In genomic region chr1:920008-920407, GRCh38 we compare ENCODE assay signal across 16 cellular contexts. TPM values are rescaled to one million over a fixed set of nuclear protein-coding genes. Genes with fewer than 3 reads are reported as not detected.
DNase-seq lines count a peak whose midpoint lies in the region; ATAC-seq and TF ChIP-seq lines count a peak whose summit lies in the region.
"Had no signal": no experiment of that assay in that cellular context is flagged by ENCODE, and none has a peak within 500 bp of the region (broad histone marks: within the 10 kb centered on the region; RNA-seq: fewer than 3 reads in every experiment).

No MANE protein-coding gene starts in this region.

- ATAC-seq in Right ventricle myocardium inferior (no peak), PC-3 (no peak)
- ATAC-seq: psoas muscle had no signal

- H2BK15ac ChIP-seq in neuronal stem cell (ENCODE audit: low read length) = peak overlapping the region; percentile 99

- peaks cover 2% of the 10 kb centered on the region for H3K79me1 ChIP-seq in neuronal stem cell (ENCODE audit: low read depth, low read length)

- peak overlapping the region; percentile 49 for H3K14ac ChIP-seq in neuronal stem cell (ENCODE audit: low read length)

- no peaks in the 10 kb centered on the region for H3K9me2 ChIP-seq in PC-3 (replicated peaks; ENCODE audit: low read length)

- peak overlapping the region; percentile 94 for H3K23ac ChIP-seq in neuronal stem cell (ENCODE audit: low read depth, low read length, poor library complexity)

- peak overlapping the region; percentile 66 for H3K18ac ChIP-seq in neuronal stem cell (ENCODE audit: low read length)

- H3K27me3 ChIP-seq in left ventricle myocardium inferior (ENCODE audit: low read depth) (peaks cover 100% of the 10 kb centered on the region), PC-3 (ENCODE audit: low read length) (peaks cover 85% of the 10 kb centered on the region), neuronal stem cell (ENCODE audit: control insufficient read depth in 3 of 3, insufficient read depth in 3 of 3, low read depth in 1 of 3, low read length in 3 of 3) (peaks cover 23 to 93% (median 77%) of the 10 kb centered on the region in 3 experiments)

- no peaks in the 10 kb centered on the region for H3F3A ChIP-seq in PC-3 (ENCODE audit: low read length, unreplicated experiment)

- CTCF ChIA-PET in PC-3 (lab: Charles Lee) = no interaction called here

- peak overlapping the region; percentile 99 for H2BK12ac ChIP-seq in neuronal stem cell (ENCODE audit: low read length)

- intact Hi-C loops in Right ventricle myocardium inferior (cut with DNase I) = no loop called here
- intact Hi-C loops in left ventricle myocardium inferior (cut with micrococcal nuclease) = no loop called here
- intact Hi-C loops in PC-3 (cut with micrococcal nuclease) = loop anchor here (2.0 kb wide), 1 partner anchor 19 kb away; no protein-coding TSS in a partner anchor

- POLR2A ChIA-PET in PC-3 (lab: Charles Lee; ENCODE audit: unreplicated experiment) = no interaction called here

- no peaks in the 10 kb centered on the region for H3K79me2 ChIP-seq in PC-3 (ENCODE audit: low read length)
- H3K79me2 ChIP-seq: hepatocyte had no signal

- H3K36me3 ChIP-seq in left ventricle myocardium inferior = no peaks in the 10 kb centered on the region
- no peaks in the 10 kb centered on the region for H3K36me3 ChIP-seq in PC-3 (ENCODE audit: low read depth, low read length)
- peaks cover 0 to 2% of the 10 kb centered on the region in 2 donors for H3K36me3 ChIP-seq in neuronal stem cell (replicated peaks in 1 of 2; ENCODE audit: control insufficient read depth in 2 of 2, insufficient read depth in 2 of 2, low read length in 2 of 2)
- H3K36me3 ChIP-seq: suprapubic skin had no signal

- no TSS peak for BruUV-seq in PC-3 (replicated peaks; lab: Mats Ljungman, UMichigan)

- peak overlapping the region; percentile 77 for H2BK5ac ChIP-seq in neuronal stem cell (ENCODE audit: low read length)

- no peak overlapping the region for H4K91ac ChIP-seq in neuronal stem cell (ENCODE audit: low read depth, low read length, poor library complexity)

- H4K8ac ChIP-seq in neuronal stem cell (ENCODE audit: low read depth, low read length) = peak overlapping the region; percentile 7

- H3K4ac ChIP-seq in neuronal stem cell (ENCODE audit: low read length) = no peak overlapping the region

- H3K9me3 ChIP-seq in left ventricle myocardium inferior (replicated peaks) = no peaks in the 10 kb centered on the region
- H3K9me3 ChIP-seq in PC-3 (ENCODE audit: low read length) = no peaks in the 10 kb centered on the region
- H3K9me3 ChIP-seq in neuronal stem cell (replicated peaks in 1 of 2; ENCODE audit: control insufficient read depth in 2 of 2, insufficient read depth in 1 of 2, low read depth in 1 of 2, low read length in 2 of 2) = peaks cover 0 to 4% of the 10 kb centered on the region in 2 donors
- H3K9me3 ChIP-seq: Caco-2, psoas muscle, suprapubic skin had no signal

- DNase-seq in Right ventricle myocardium inferior (ENCODE audit: missing footprints) (peak; percentile 50), left ventricle myocardium inferior (no peak), PC-3 (no peak), neuronal stem cell (ENCODE audit: low spot score) (no peak), Kasumi-1 (lab: John Stamatoyannopoulos, UW) (no peak), medulla oblongata (ENCODE audit: extremely low spot score) (no peak)
- DNase-seq: activated CD4-positive, alpha-beta memory T cell treated with anti-CD3 and anti-CD28 coated beads for 36 hours; activated naive CD4-positive, alpha-beta T cell treated with anti-CD3 and anti-CD28 coated beads, Interleukin-2, amount 10 ng/mL, durations not matched to agents 7 days and 5 days; activated T-cell treated with anti-CD3 and anti-CD28 coated beads, Interleukin-2, amount 50 U/mL, for 1 hour; Caco-2; HFFc6; NCI-H187 treated with DMSO at 0.1 percent for 48 hours had no signal

- H3K4me3 ChIP-seq in left ventricle myocardium inferior (no peak overlapping the region), PC-3 (ENCODE audit: low read length) (no peak overlapping the region), neuronal stem cell (ENCODE audit: low read length in 2 of 2) (no peak overlapping the region)
- H3K4me3 ChIP-seq: hepatocyte, psoas muscle, suprapubic skin had no signal

- H3K4me1 ChIP-seq in left ventricle myocardium inferior (peaks cover 47% of the 10 kb centered on the region), PC-3 (ENCODE audit: insufficient read depth, low read length) (peaks cover 10% of the 10 kb centered on the region), neuronal stem cell (ENCODE audit: control insufficient read depth in 2 of 2, insufficient read depth in 1 of 2, low read depth in 1 of 2, low read length in 2 of 2) (peaks cover 20 to 36% of the 10 kb centered on the region in 2 donors)

- H2AFZ ChIP-seq in PC-3 (ENCODE audit: low read length) (no peak overlapping the region), neuronal stem cell (ENCODE audit: low read length) (no peak overlapping the region)
- H2AFZ ChIP-seq: hepatocyte had no signal

- H3K9ac ChIP-seq in PC-3 (ENCODE audit: low read length) = no peak overlapping the region
- H3K9ac ChIP-seq in neuronal stem cell (ENCODE audit: low read depth, low read length, poor library complexity) = peak overlapping the region; percentile 85

- no CpG with 5 or more reads among the region's 23 CpGs for WGBS in neuronal stem cell (ENCODE audit: extremely low coverage in 2 of 2, insufficient read length in 2 of 2, insufficient replicate concordance in 1 of 2), 2 donors

- no peak overlapping the region for H3K27ac ChIP-seq in left ventricle myocardium inferior (replicated peaks)
- H3K27ac ChIP-seq in PC-3 (ENCODE audit: low read length) = no peak overlapping the region
- H3K27ac ChIP-seq in neuronal stem cell (replicated peaks; ENCODE audit: low read length) = no peak overlapping the region
- H3K27ac ChIP-seq: hepatocyte, psoas muscle, suprapubic skin had no signal

- H4K20me1 ChIP-seq in PC-3 (ENCODE audit: low read length) = no peaks in the 10 kb centered on the region

- H2AK5ac ChIP-seq in neuronal stem cell (ENCODE audit: low read depth, low read length) = peak overlapping the region; percentile 99

- no peak for TF ChIP-seq CTCF in left ventricle myocardium inferior (IDR thresholded peaks at IDR 0.05; ENCODE audit: borderline replicate concordance)
- no peak for TF ChIP-seq CTCF in PC-3 (conservative IDR thresholded peaks at IDR 0.05; ENCODE audit: low read depth, low read length)

- no peak overlapping the region for H2BK120ac ChIP-seq in neuronal stem cell (ENCODE audit: low read depth, low read length)

- peak overlapping the region; percentile 38; the same call in 1 of the 2 replicates for H3K4me2 ChIP-seq in PC-3 (ENCODE audit: low read length)
- no peak overlapping the region for H3K4me2 ChIP-seq in neuronal stem cell (ENCODE audit: insufficient read depth, low read length, poor library complexity, severe bottlenecking)

RNA-seq across cellular contexts. Expression of gene SAMD11, which starts 3.7 kb away (rescaled TPM):
- total RNA-seq in Right ventricle myocardium inferior = 1.7 TPM
- 2.4 TPM for total RNA-seq in left ventricle myocardium inferior
- total RNA-seq in PC-3 (2014; rRNA removed) = 2.7 and 5.8 TPM in 2 replicates
- polyA plus RNA-seq in neuronal stem cell (2013, experiment 1 of 2) = 0.21 TPM
- 0.32 TPM for polyA plus RNA-seq in neuronal stem cell (2013, experiment 2 of 2)
- total RNA-seq: activated CD4-positive, alpha-beta memory T cell treated with anti-CD3 and anti-CD28 coated beads for 36 hours had no signal
- polyA plus RNA-seq: keratinocyte had no signal

RNA-seq across cellular contexts. Expression of gene NOC2L, which starts 39.0 kb away (rescaled TPM):
- total RNA-seq in Right ventricle myocardium inferior = 41.7 TPM
- total RNA-seq in left ventricle myocardium inferior = 40.8 TPM
- total RNA-seq in PC-3 (2014; rRNA removed) = 262 and 340 TPM in 2 replicates
- 33.5 TPM for polyA plus RNA-seq in neuronal stem cell (2013, experiment 1 of 2)
- 32.6 TPM for polyA plus RNA-seq in neuronal stem cell (2013, experiment 2 of 2)

RNA-seq across cellular contexts. Expression of gene KLHL17, which starts 40.4 kb away (rescaled TPM):
- total RNA-seq in Right ventricle myocardium inferior (7.0 TPM), left ventricle myocardium inferior (6.4 TPM), PC-3 (2014; rRNA removed) (29.8 and 32.1 TPM in 2 replicates)
- 22.0 TPM for polyA plus RNA-seq in neuronal stem cell (2013, experiment 1 of 2)
- polyA plus RNA-seq in neuronal stem cell (2013, experiment 2 of 2) = 20.9 TPM

RNA-seq across cellular contexts. Expression of gene PLEKHN1, which starts 46.3 kb away (rescaled TPM):
- not detected for total RNA-seq in Right ventricle myocardium inferior
- not detected for total RNA-seq in left ventricle myocardium inferior
- 14.0 and 18.3 TPM in 2 replicates for total RNA-seq in PC-3 (2014; rRNA removed)
- polyA plus RNA-seq in neuronal stem cell (2013, experiment 1 of 2) = 0.07 TPM
- 0.03 TPM for polyA plus RNA-seq in neuronal stem cell (2013, experiment 2 of 2)
- total RNA-seq: psoas muscle had no signal
